Comparison of ENCODE assay signal across 1 cellular context in the genomic region with DNA sequence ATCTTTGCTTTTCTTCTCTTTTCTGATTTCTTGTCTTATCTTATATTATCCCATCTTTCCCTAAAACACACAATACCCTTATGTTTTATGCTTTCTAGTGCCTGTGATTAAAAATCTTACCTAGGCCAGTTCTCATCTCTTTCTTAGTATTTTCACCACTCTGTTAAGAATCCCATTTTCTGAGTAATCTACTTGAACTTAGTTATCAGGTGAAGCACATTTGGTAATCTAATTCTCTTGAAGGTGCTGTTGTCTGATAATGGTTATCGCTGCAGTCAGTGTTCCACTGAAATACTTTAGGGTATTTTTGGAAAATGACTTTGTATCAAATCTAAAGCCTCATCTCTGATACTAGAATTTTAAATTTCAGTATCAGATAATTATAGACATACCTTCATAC.
TF ChIP-seq lines count a peak whose summit lies in the region.

No MANE protein-coding gene starts in this region.

TF ChIP-seq in K562, 482 proteins besides CTCF, POLR2A, EP300 and RAD21 (continued from another document):
- TF ChIP-seq, protein P1, sequence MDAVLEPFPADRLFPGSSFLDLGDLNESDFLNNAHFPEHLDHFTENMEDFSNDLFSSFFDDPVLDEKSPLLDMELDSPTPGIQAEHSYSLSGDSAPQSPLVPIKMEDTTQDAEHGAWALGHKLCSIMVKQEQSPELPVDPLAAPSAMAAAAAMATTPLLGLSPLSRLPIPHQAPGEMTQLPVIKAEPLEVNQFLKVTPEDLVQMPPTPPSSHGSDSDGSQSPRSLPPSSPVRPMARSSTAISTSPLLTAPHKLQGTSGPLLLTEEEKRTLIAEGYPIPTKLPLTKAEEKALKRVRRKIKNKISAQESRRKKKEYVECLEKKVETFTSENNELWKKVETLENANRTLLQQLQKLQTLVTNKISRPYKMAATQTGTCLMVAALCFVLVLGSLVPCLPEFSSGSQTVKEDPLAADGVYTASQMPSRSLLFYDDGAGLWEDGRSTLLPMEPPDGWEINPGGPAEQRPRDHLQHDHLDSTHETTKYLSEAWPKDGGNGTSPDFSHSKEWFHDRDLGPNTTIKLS (IDR thresholded peaks at IDR 0.05; ENCODE audit: borderline replicate concordance, low read depth), result no peak
- TF ChIP-seq C11orf30 (IDR thresholded peaks at IDR 0.05; ENCODE audit: low read depth) (0 out of 2 replicates have a peak, but pooled peaks have one; percentile 3), GATAD2A (IDR thresholded peaks at IDR 0.05) (peak; percentile 83; the same call in 1 of the 2 replicates), ZNF766 (CRISPR knock-in tag; conservative IDR thresholded peaks at IDR 0.05) (peak; percentile 85), ETV6 (IDR thresholded peaks at IDR 0.05; ENCODE audit: borderline replicate concordance in 1 of 2, low read depth in 2 of 2, low read length in 1 of 2) (peak in 1 of 2 experiments; percentile 73; a peak in 1 of 4 replicates), ETV6 (CRISPR knock-in tag; IDR thresholded peaks at IDR 0.05; ENCODE audit: borderline replicate concordance) (no peak), MAZ (CRISPR knock-in tag; conservative IDR thresholded peaks at IDR 0.05 in 1 of 2, IDR thresholded peaks at IDR 0.05 in 1 of 2) (peak in 1 of 2 experiments; percentile 27; a peak in 1 of 4 replicates), HDAC3 (IDR thresholded peaks at IDR 0.05; ENCODE audit: borderline replicate concordance, partially characterized antibody) (peak; percentile 97), NONO (IDR thresholded peaks at IDR 0.05; ENCODE audit: low read depth in 2 of 2, low read length in 1 of 2) (peak in 1 of 2 experiments; percentile 88; a peak in 1 of 4 replicates), CHD1 (IDR thresholded peaks at IDR 0.05; ENCODE audit: low read length) (no peak), ASH1L (IDR thresholded peaks at IDR 0.05; ENCODE audit: borderline replicate concordance, low read depth, partially characterized antibody) (no peak), CSDE1 (IDR thresholded peaks at IDR 0.05) (no peak), SMAD4 (CRISPR knock-in tag; conservative IDR thresholded peaks at IDR 0.05) (peak; percentile 80), POLR2H (tag; IDR thresholded peaks at IDR 0.05; ENCODE audit: low read depth) (peak; percentile 52; the same call in 1 of the 2 replicates), LEF1 (IDR thresholded peaks at IDR 0.05) (peak; percentile 83; the same call in 1 of the 2 replicates), TAL1 (IDR thresholded peaks at IDR 0.05) (peak; percentile 99), ADNP (tag; IDR thresholded peaks at IDR 0.05) (0 out of 2 replicates have a peak, but pooled peaks have one; percentile 45), HMGN3 (IDR thresholded peaks at IDR 0.05; ENCODE audit: borderline replicate concordance, extremely low read depth, insufficient read length, low read depth, low read length) (peak; percentile 61), PRMT5 (CRISPR knock-in tag; IDR thresholded peaks at IDR 0.05) (no peak), MYNN (IDR thresholded peaks at IDR 0.05) (no peak), MYNN (CRISPR knock-in tag; IDR thresholded peaks at IDR 0.05) (no peak), POLR2AphosphoS5 (IDR thresholded peaks at IDR 0.05; ENCODE audit: control insufficient read depth, insufficient read depth, low read depth, low read length) (peak; percentile 89), SMARCA4 (IDR thresholded peaks at IDR 0.05) (peak; percentile 99), KLF1 (tag; IDR thresholded peaks at IDR 0.05) (no peak), DACH1 (IDR thresholded peaks at IDR 0.05; ENCODE audit: partially characterized antibody) (peak; percentile 46), TEAD2 (tag; IDR thresholded peaks at IDR 0.05) (no peak)
- TF ChIP-seq, protein P2, sequence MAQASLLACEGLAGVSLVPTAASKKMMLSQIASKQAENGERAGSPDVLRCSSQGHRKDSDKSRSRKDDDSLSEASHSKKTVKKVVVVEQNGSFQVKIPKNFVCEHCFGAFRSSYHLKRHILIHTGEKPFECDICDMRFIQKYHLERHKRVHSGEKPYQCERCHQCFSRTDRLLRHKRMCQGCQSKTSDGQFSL (CRISPR knock-in tag; IDR thresholded peaks at IDR 0.05), result no peak
- TF ChIP-seq, protein P2 (tag; IDR thresholded peaks at IDR 0.05), result no peak
- TF ChIP-seq, protein P3, sequence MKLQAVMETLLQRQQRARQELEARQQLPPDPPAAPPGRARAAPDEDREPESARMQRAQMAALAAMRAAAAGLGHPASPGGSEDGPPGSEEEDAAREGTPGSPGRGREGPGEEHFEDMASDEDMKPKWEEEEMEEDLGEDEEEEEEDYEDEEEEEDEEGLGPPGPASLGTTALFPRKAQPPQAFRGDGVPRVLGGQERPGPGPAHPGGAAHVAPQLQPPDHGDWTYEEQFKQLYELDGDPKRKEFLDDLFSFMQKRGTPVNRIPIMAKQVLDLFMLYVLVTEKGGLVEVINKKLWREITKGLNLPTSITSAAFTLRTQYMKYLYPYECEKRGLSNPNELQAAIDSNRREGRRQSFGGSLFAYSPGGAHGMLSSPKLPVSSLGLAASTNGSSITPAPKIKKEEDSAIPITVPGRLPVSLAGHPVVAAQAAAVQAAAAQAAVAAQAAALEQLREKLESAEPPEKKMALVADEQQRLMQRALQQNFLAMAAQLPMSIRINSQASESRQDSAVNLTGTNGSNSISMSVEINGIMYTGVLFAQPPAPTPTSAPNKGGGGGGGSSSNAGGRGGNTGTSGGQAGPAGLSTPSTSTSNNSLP (IDR thresholded peaks at IDR 0.05; ENCODE audit: borderline replicate concordance, low read depth, low read length), result peak; percentile 77; the same call in 1 of the 2 replicates
- TF ChIP-seq, protein P4, sequence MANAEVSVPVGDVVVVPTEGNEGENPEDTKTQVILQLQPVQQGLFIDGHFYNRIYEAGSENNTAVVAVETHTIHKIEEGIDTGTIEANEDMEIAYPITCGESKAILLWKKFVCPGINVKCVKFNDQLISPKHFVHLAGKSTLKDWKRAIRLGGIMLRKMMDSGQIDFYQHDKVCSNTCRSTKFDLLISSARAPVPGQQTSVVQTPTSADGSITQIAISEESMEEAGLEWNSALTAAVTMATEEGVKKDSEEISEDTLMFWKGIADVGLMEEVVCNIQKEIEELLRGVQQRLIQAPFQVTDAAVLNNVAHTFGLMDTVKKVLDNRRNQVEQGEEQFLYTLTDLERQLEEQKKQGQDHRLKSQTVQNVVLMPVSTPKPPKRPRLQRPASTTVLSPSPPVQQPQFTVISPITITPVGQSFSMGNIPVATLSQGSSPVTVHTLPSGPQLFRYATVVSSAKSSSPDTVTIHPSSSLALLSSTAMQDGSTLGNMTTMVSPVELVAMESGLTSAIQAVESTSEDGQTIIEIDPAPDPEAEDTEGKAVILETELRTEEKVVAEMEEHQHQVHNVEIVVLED (CRISPR knock-in tag; IDR thresholded peaks at IDR 0.05), result no peak
- TF ChIP-seq, protein P5, sequence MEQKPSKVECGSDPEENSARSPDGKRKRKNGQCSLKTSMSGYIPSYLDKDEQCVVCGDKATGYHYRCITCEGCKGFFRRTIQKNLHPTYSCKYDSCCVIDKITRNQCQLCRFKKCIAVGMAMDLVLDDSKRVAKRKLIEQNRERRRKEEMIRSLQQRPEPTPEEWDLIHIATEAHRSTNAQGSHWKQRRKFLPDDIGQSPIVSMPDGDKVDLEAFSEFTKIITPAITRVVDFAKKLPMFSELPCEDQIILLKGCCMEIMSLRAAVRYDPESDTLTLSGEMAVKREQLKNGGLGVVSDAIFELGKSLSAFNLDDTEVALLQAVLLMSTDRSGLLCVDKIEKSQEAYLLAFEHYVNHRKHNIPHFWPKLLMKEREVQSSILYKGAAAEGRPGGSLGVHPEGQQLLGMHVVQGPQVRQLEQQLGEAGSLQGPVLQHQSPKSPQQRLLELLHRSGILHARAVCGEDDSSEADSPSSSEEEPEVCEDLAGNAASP (IDR thresholded peaks at IDR 0.05), result no peak
- TF ChIP-seq, protein P6, sequence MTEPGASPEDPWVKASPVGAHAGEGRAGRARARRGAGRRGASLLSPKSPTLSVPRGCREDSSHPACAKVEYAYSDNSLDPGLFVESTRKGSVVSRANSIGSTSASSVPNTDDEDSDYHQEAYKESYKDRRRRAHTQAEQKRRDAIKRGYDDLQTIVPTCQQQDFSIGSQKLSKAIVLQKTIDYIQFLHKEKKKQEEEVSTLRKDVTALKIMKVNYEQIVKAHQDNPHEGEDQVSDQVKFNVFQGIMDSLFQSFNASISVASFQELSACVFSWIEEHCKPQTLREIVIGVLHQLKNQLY (CRISPR knock-in tag; conservative IDR thresholded peaks at IDR 0.05), result no peak
